In the genomic region with DNA sequence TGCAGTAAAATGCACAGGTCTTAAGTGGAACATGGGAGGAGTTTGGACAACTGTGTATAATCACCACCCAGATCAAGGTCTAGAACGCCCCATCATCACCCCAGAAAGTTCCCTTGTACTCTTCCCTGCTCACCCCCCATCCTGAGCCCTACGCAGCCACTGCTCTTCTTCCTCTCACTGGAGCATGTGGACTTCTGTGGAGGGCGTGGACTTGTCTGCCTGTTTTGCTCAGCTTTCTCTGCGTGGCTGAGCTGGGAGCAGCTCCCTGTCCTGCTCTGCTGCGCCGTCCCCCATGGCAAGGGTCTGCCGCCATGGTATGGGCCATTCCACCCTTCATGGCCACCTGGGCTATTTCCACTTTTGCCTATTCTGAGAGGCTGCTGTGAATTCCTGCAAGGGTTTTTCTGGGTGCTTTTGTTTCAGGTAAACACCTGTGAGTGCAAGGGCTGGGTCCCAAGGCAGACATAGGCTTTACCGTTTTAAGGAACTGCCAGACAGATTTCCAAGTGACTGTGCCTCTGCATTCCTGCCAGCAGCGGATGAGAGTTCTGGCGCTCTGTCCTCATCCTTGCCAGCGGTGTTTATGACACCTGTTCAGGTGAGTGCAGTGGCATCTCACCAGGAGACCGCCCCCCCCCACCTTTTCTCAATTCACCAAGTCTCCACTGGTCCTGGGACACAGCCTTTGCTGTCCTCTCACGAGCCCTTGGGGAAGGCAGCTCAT, we compare ENCODE assay signal across 2 cellular contexts.
TF ChIP-seq lines count a peak whose summit lies in the region.

No MANE protein-coding gene starts in this region.

TF ChIP-seq in HEK293, 187 proteins besides CTCF, POLR2A, EP300 and RAD21:
- no peak for TF ChIP-seq ZNF19 (tag by site-specific recombination; IDR thresholded peaks at IDR 0.05; ENCODE audit: low read depth)
- TF ChIP-seq ZBTB8A (tag by site-specific recombination; IDR thresholded peaks at IDR 0.05) = 0 out of 2 replicates have a peak, but pooled peaks have one; percentile 7

TF ChIP-seq in H1, 55 proteins besides CTCF, POLR2A, EP300 and RAD21:
- no peak for TF ChIP-seq GABPA (IDR thresholded peaks at IDR 0.05; ENCODE audit: borderline replicate concordance, insufficient read depth, low read length)
- TF ChIP-seq SIX5 (IDR thresholded peaks at IDR 0.05; ENCODE audit: low read depth, low read length) = no peak
- TF ChIP-seq RFX5 (IDR thresholded peaks at IDR 0.05; ENCODE audit: borderline replicate concordance, low read depth, low read length) = no peak
- TF ChIP-seq YY1 (IDR thresholded peaks at IDR 0.05; ENCODE audit: low read depth, low read length) = no peak
- TF ChIP-seq RBBP5 (IDR thresholded peaks at IDR 0.05; ENCODE audit: borderline replicate concordance, low read depth, low read length) = no peak
- TF ChIP-seq CEBPB (IDR thresholded peaks at IDR 0.05; ENCODE audit: low read depth, low read length) = no peak
- no peak for TF ChIP-seq CHD7 (IDR thresholded peaks at IDR 0.05; ENCODE audit: insufficient replicate concordance, low read length)
- TF ChIP-seq, protein P1, sequence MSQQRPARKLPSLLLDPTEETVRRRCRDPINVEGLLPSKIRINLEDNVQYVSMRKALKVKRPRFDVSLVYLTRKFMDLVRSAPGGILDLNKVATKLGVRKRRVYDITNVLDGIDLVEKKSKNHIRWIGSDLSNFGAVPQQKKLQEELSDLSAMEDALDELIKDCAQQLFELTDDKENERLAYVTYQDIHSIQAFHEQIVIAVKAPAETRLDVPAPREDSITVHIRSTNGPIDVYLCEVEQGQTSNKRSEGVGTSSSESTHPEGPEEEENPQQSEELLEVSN (IDR thresholded peaks at IDR 0.05) = no peak
- TF ChIP-seq POLR2AphosphoS5 (IDR thresholded peaks at IDR 0.05; ENCODE audit: low read depth, low read length) = no peak
- TF ChIP-seq SP1 (IDR thresholded peaks at IDR 0.05; ENCODE audit: low read depth, low read length) = no peak
- TF ChIP-seq PHF8 (conservative IDR thresholded peaks at IDR 0.05; ENCODE audit: low read depth, low read length) = no peak
